Comparison of ENCODE assay signal across 8 cellular contexts in the genomic region with DNA sequence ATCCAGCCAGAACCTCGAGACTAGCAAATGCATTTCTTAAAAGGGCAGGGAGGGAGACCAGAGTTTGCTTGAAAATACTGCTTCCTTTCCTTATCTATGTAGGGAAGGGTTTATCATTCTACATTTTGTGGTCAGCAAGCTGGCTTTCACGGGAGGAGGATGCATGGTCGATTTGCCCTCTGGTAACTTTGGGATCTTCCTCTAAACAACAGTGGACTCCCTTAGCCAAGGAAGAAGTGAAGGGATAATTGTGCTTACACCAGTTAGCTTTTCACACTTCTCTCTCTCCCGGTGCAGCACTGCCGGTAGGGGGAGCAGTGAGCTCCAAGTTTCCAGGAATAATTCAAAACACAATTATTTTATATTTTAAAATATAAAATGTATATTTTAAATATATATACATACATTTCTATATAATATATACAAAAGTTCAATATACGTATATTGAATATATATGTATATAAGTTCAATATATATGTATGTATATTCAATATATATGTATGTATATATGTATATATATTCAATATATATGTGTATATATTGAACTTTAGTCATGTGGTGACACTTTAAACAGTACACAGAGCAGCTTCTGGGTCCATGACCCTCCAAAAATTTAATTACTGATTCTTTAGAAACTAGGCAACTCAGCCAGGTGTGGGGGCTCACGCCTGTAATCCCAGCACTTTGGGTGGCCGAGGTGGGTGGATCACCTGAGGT. TPM values are rescaled to one million over a fixed set of nuclear protein-coding genes. Genes with fewer than 3 reads are reported as not detected.
DNase-seq lines count a peak whose midpoint lies in the region; ATAC-seq, FAIRE-seq and TF ChIP-seq lines count a peak whose summit lies in the region.

No MANE protein-coding gene starts in this region.

- H3K9me3 Mint-ChIP-seq in T-helper 1 cell treated with Interleukin-12 subunit alpha and Interleukin-12 subunit beta and Interleukin-4 antibody, amounts not matched to agents 30 μg/mL and 1 μg/mL, for 36 hours, result no peaks in the 10 kb centered on the region

- H4K20me1 ChIP-seq in K562 (replicated peaks; ENCODE audit: control insufficient read depth, insufficient read depth, low read length), result no peaks in the 10 kb centered on the region

- DNase-seq in AG09319 (ENCODE audit: extremely low read depth, low read depth) (peak; percentile 19), H7 (peak; percentile 53), K562 (ENCODE audit: extremely low read depth in 1 of 4, low spot score in 3 of 4) (peak; percentile 54 to 71 (median 56)), hepatic stellate cell (ENCODE audit: low spot score) (peak; percentile 56), prostate gland (ENCODE audit: low spot score) (peak; percentile 51)

- POLR2A ChIA-PET in K562 (lab: Yijun Ruan, JAX), result interaction anchor here (0.7 to 1.9 kb wide), 4 partner anchors 9 to 144 kb away, joined by 3 to 5 read pairs (median 3); no protein-coding TSS in a partner anchor

- H3K4me3 ChIP-seq in H7 (ENCODE audit: insufficient read depth, low read depth, low read length) (no peak overlapping the region), K562 (peak overlapping the region; percentile 41), prostate gland (peak overlapping the region; percentile 47 to 55)

- ATAC-seq in K562 (peak; percentile 67), GM19035 (IDR thresholded peaks at IDR 0.05; ENCODE audit: unreplicated experiment) (no peak), HG02840 (IDR thresholded peaks at IDR 0.05; ENCODE audit: low FRiP score, unreplicated experiment) (no peak)

- TF ChIP-seq CTCF in AG09319 (IDR thresholded peaks at IDR 0.05; ENCODE audit: low read depth, low read length) (peak; percentile 86), K562 (IDR thresholded peaks at IDR 0.05 in 2 of 3, conservative IDR thresholded peaks at IDR 0.05 in 1 of 3; ENCODE audit: insufficient read depth in 2 of 3, low read depth in 1 of 3, low read length in 3 of 3) (peak; percentile 67 to 76 (median 76)), prostate gland (IDR thresholded peaks at IDR 0.05) (peak; percentile 59 to 76 (median 65))

- H3K4me2 ChIP-seq in K562 (ENCODE audit: insufficient read depth, low read length), result peak overlapping the region; percentile 80

- no peaks in the 10 kb centered on the region for H3K9me1 ChIP-seq in K562 (ENCODE audit: control insufficient read depth, insufficient read depth, low read length)

- peak overlapping the region; percentile 64; the same call in 1 of the 3 replicates for H3K27ac ChIP-seq in K562 (ENCODE audit: extremely low read depth, low read depth, low read length)
- peak overlapping the region; percentile 90 for H3K27ac ChIP-seq in prostate gland

- H3K36me3 ChIP-seq in H7 (replicated peaks; ENCODE audit: control insufficient read depth, insufficient read depth, low read length) (peaks cover 6% of the 10 kb centered on the region), K562 (ENCODE audit: control insufficient read depth, insufficient read depth, low read length) (peaks cover 31% of the 10 kb centered on the region; the same call in 2 of the 3 replicates), prostate gland (no peaks in the 10 kb centered on the region)

- H3K9me3 ChIP-seq in K562 (replicated peaks; ENCODE audit: control insufficient read depth, insufficient read depth, low read depth, low read length) (no peaks in the 10 kb centered on the region), prostate gland (no peaks in the 10 kb centered on the region)

- H3K79me2 ChIP-seq in K562 (ENCODE audit: control insufficient read depth, insufficient read depth, low read length), result no peaks in the 10 kb centered on the region

- WGBS in K562 (ENCODE audit: insufficient coverage, low coverage, missing lambda C conversion rate), result 24% methylated on average over 8 of the region's 8 CpGs
- 31% methylated on average over 8 of the region's 8 CpGs for WGBS in prostate gland

- H3K27me3 ChIP-seq in H7 (ENCODE audit: control insufficient read depth, insufficient read depth, low read length) (no peaks in the 10 kb centered on the region), K562 (ENCODE audit: control insufficient read depth in 2 of 2, insufficient read depth in 2 of 2, low read length in 2 of 2) (no peaks in the 10 kb centered on the region), prostate gland (replicated peaks; ENCODE audit: insufficient read depth) (no peaks in the 10 kb centered on the region)

- intact Hi-C loops in K562 (cut with micrococcal nuclease) (loop anchor here (5.0 kb wide), 1 partner anchor 275 kb away; no protein-coding TSS in a partner anchor), prostate gland (cut with DNase I) (loop anchor here (2.0 to 10.0 kb wide), 2 partner anchors 43 to 273 kb away; no protein-coding TSS in a partner anchor)

- TF ChIP-seq EP300 in K562 (IDR thresholded peaks at IDR 0.05; ENCODE audit: low read length), result no peak

- peak overlapping the region; percentile 73 for H3K4me3 Mint-ChIP-seq in T-helper 1 cell treated with Interleukin-12 subunit alpha and Interleukin-12 subunit beta and Interleukin-4 antibody, amounts not matched to agents 30 μg/mL and 1 μg/mL, for 36 hours

- H3K9ac ChIP-seq in K562 (ENCODE audit: insufficient read depth in 1 of 2, low read depth in 2 of 2, low read length in 2 of 2), result no peak overlapping the region; a peak in 1 of 4 replicates

- in situ Hi-C loops in K562 (cut with MboI), result loop anchor here (10.0 kb wide), 1 partner anchor 273 kb away; no protein-coding TSS in a partner anchor

- no peaks in the 10 kb centered on the region for H3K27me3 Mint-ChIP-seq in T-helper 1 cell treated with Interleukin-12 subunit alpha and Interleukin-12 subunit beta and Interleukin-4 antibody, amounts not matched to agents 30 μg/mL and 1 μg/mL, for 36 hours (ENCODE audit: low read depth)

- H3K27ac Mint-ChIP-seq in T-helper 1 cell treated with Interleukin-12 subunit alpha and Interleukin-12 subunit beta and Interleukin-4 antibody, amounts not matched to agents 30 μg/mL and 1 μg/mL, for 36 hours, result peak overlapping the region; percentile 67

- CTCF ChIA-PET in K562 (lab: Yijun Ruan, JAX; ENCODE audit: low intra/inter-chr PET ratio), result interaction anchor here (0.9 to 1.2 kb wide), 2 partner anchors 144 to 153 kb away, joined by 3 read pairs; no protein-coding TSS in a partner anchor

- TF ChIP-seq RAD21 in K562 (CRISPR knock-in tag; conservative IDR thresholded peaks at IDR 0.05 in 1 of 2, IDR thresholded peaks at IDR 0.05 in 1 of 2), result peak; percentile 16 to 29; a peak in 1 of 4 replicates

- H3K4me1 ChIP-seq in K562 (replicated peaks in 1 of 2; ENCODE audit: control insufficient read depth in 2 of 2, insufficient read depth in 2 of 2, low read length in 2 of 2) (peaks cover 8 to 9% of the 10 kb centered on the region in 2 experiments), prostate gland (replicated peaks) (peaks cover 16% of the 10 kb centered on the region)

- peaks cover 8% of the 10 kb centered on the region for H3K4me1 Mint-ChIP-seq in T-helper 1 cell treated with Interleukin-12 subunit alpha and Interleukin-12 subunit beta and Interleukin-4 antibody, amounts not matched to agents 30 μg/mL and 1 μg/mL, for 36 hours (ENCODE audit: low read depth)

- peak overlapping the region; percentile 93 for H2AFZ ChIP-seq in K562 (ENCODE audit: low read depth, low read length)

- FAIRE-seq in K562 (lab: Jason Lieb, UNC), result peak; percentile 69

- TF ChIP-seq POLR2A in K562 (conservative IDR thresholded peaks at IDR 0.05) (no peak), prostate gland (IDR thresholded peaks at IDR 0.05) (no peak)

- no TSS peak for BruUV-seq in K562 (replicated peaks; lab: Mats Ljungman, UMichigan)

- H3K36me3 Mint-ChIP-seq in T-helper 1 cell treated with Interleukin-12 subunit alpha and Interleukin-12 subunit beta and Interleukin-4 antibody, amounts not matched to agents 30 μg/mL and 1 μg/mL, for 36 hours (ENCODE audit: low read depth), result no peaks in the 10 kb centered on the region

RNA-seq across cellular contexts. Expression of a gene that starts 4.5 kb away (rescaled TPM):
- 3.8 and 13.4 TPM in 2 replicates for total RNA-seq in H7 (2014; rRNA removed; shearing (Covaris generic))
- 4.3 and 5.0 TPM in 2 replicates for total RNA-seq in K562 (2011; cell fraction: chromatin; rRNA removed; ENCODE audit: low replicate concordance)
- 1.6 and 2.0 TPM in 2 replicates for total RNA-seq in K562 (2011; cell fraction: nucleolus; rRNA removed)
- total RNA-seq in K562 (2011; cell fraction: nucleoplasm; rRNA removed), result 3.2 TPM in 2 replicates
- total RNA-seq in K562 (2014; rRNA removed) (1.5 and 2.5 TPM in 2 replicates), K562 (2014; rRNA removed; fragmentation: Illumina TruSeq; extraction: Trizol) (0.62 and 0.77 TPM in 2 replicates), K562 (2015; rRNA removed; fragmentation: Illumina TruSeq; extraction: Trizol) (1.1 and 1.6 TPM in 2 replicates), K562 (2021) (2.5 and 2.8 TPM in 2 replicates), prostate gland (10 to 100 TPM; 52.5 to 63.3 TPM)
- polyA plus RNA-seq in K562 (2011; rRNA removed) (0.10 and 0.32 TPM in 2 replicates), K562 (2014; fragmentation: Illumina TruSeq; extraction: Trizol) (0.83 and 0.87 TPM in 2 replicates), K562 (2014; fragmentation: Nextera tagmentation; extraction: Ambion mirVana) (under 1 TPM; 0.10 to 0.18 TPM), K562 (2014; rRNA removed) (0.31 and 1.3 TPM in 2 replicates)
- polyA plus RNA-seq in K562 (2011; cell fraction: cytosol; rRNA removed), result 0.25 and 0.48 TPM in 2 replicates
- 0.49 and 0.53 TPM in 2 replicates for polyA plus RNA-seq in K562 (2011; cell fraction: nucleus; rRNA removed)
- 3.0 and 7.8 TPM in 2 replicates for polyA plus RNA-seq in K562 (2012)
- polyA minus RNA-seq in K562 (2011; rRNA and poly(A)+ RNA removed), result 0.60 and 1.6 TPM in 2 replicates
- 0.10 TPM in 1 of 2 replicates, not detected in the other for polyA minus RNA-seq in K562 (2011; cell fraction: cytosol; rRNA and poly(A)+ RNA removed)
- 1.1 TPM in 2 replicates for polyA minus RNA-seq in K562 (2011; cell fraction: nucleus; rRNA and poly(A)+ RNA removed)

RNA-seq across cellular contexts. Expression of a gene that starts 14.5 kb away (rescaled TPM):
- 116 and 127 TPM in 2 replicates for total RNA-seq in H7 (2014; rRNA removed; shearing (Covaris generic))
- total RNA-seq in K562 (2011; cell fraction: chromatin; rRNA removed; ENCODE audit: low replicate concordance), result 9.3 and 11.4 TPM in 2 replicates
- total RNA-seq in K562 (2011; cell fraction: nucleolus; rRNA removed), result 8.4 and 9.2 TPM in 2 replicates
- 9.5 and 10.8 TPM in 2 replicates for total RNA-seq in K562 (2011; cell fraction: nucleoplasm; rRNA removed)
- total RNA-seq in K562 (2014; rRNA removed) (47.0 and 67.3 TPM in 2 replicates), K562 (2014; rRNA removed; fragmentation: Illumina TruSeq; extraction: Trizol) (37.9 and 42.9 TPM in 2 replicates), K562 (2015; rRNA removed; fragmentation: Illumina TruSeq; extraction: Trizol) (41.7 and 42.2 TPM in 2 replicates), K562 (2021) (59.8 and 65.9 TPM in 2 replicates), prostate gland (10 to 100 TPM; 39.6 to 59.3 TPM)
- polyA plus RNA-seq in K562 (2011; rRNA removed) (23.9 and 26.3 TPM in 2 replicates), K562 (2014; fragmentation: Illumina TruSeq; extraction: Trizol) (48.3 and 49.4 TPM in 2 replicates), K562 (2014; fragmentation: Nextera tagmentation; extraction: Ambion mirVana) (10 to 100 TPM in 1 of 2 experiments, 1 to 10 TPM in 1; 8.4 to 11.9 TPM), K562 (2014; rRNA removed) (38.6 and 41.0 TPM in 2 replicates)
- 15.9 and 20.4 TPM in 2 replicates for polyA plus RNA-seq in K562 (2011; cell fraction: cytosol; rRNA removed)
- polyA plus RNA-seq in K562 (2011; cell fraction: nucleus; rRNA removed), result 14.2 and 16.3 TPM in 2 replicates
- 27.0 and 44.7 TPM in 2 replicates for polyA plus RNA-seq in K562 (2012)
- 11.0 and 11.6 TPM in 2 replicates for polyA minus RNA-seq in K562 (2011; rRNA and poly(A)+ RNA removed)
- polyA minus RNA-seq in K562 (2011; cell fraction: cytosol; rRNA and poly(A)+ RNA removed), result 14.7 and 15.7 TPM in 2 replicates
- 5.8 and 7.0 TPM in 2 replicates for polyA minus RNA-seq in K562 (2011; cell fraction: nucleus; rRNA and poly(A)+ RNA removed)

RNA-seq across cellular contexts. Expression of a gene that starts 18.7 kb away (rescaled TPM):
- total RNA-seq in H7 (2014; rRNA removed; shearing (Covaris generic)), result 29.6 and 40.1 TPM in 2 replicates
- 25.1 and 31.3 TPM in 2 replicates for total RNA-seq in K562 (2011; cell fraction: chromatin; rRNA removed; ENCODE audit: low replicate concordance)
- total RNA-seq in K562 (2011; cell fraction: nucleolus; rRNA removed), result 28.5 and 32.2 TPM in 2 replicates
- 27.3 and 31.1 TPM in 2 replicates for total RNA-seq in K562 (2011; cell fraction: nucleoplasm; rRNA removed)
- 56.1 and 60.4 TPM in 2 replicates for total RNA-seq in K562 (2014; rRNA removed)
- 30.9 and 43.8 TPM in 2 replicates for total RNA-seq in K562 (2014; rRNA removed; fragmentation: Illumina TruSeq; extraction: Trizol)
- total RNA-seq in K562 (2015; rRNA removed; fragmentation: Illumina TruSeq; extraction: Trizol), result 39.7 and 41.9 TPM in 2 replicates
- 37.3 and 41.9 TPM in 2 replicates for total RNA-seq in K562 (2021)
- 30.9 and 32.3 TPM in 2 replicates for polyA plus RNA-seq in K562 (2011; rRNA removed)
- polyA plus RNA-seq in K562 (2011; cell fraction: cytosol; rRNA removed), result 26.2 and 28.1 TPM in 2 replicates
- 55.9 and 59.7 TPM in 2 replicates for polyA plus RNA-seq in K562 (2011; cell fraction: nucleus; rRNA removed)
- 27.2 and 38.5 TPM in 2 replicates for polyA plus RNA-seq in K562 (2012)
- 44.6 and 50.0 TPM in 2 replicates for polyA plus RNA-seq in K562 (2014; fragmentation: Illumina TruSeq; extraction: Trizol)
- polyA plus RNA-seq in K562 (2014; fragmentation: Nextera tagmentation; extraction: Ambion mirVana), result 10 to 100 TPM in 1 of 2 experiments, 1 to 10 TPM in 1; 5.9 to 13.6 TPM
- polyA plus RNA-seq in K562 (2014; rRNA removed), result 47.4 and 50.5 TPM in 2 replicates
- polyA minus RNA-seq in K562 (2011; rRNA and poly(A)+ RNA removed), result 13.6 and 16.5 TPM in 2 replicates
- 9.6 and 14.5 TPM in 2 replicates for polyA minus RNA-seq in K562 (2011; cell fraction: cytosol; rRNA and poly(A)+ RNA removed)
- polyA minus RNA-seq in K562 (2011; cell fraction: nucleus; rRNA and poly(A)+ RNA removed), result 12.3 and 14.2 TPM in 2 replicates
- 10 to 100 TPM; 16.6 to 26.2 TPM for total RNA-seq in prostate gland

RNA-seq across cellular contexts. Expression of a gene that starts 59.6 kb away (rescaled TPM):
- 8.7 and 12.5 TPM in 2 replicates for total RNA-seq in H7 (2014; rRNA removed; shearing (Covaris generic))
- total RNA-seq in K562 (2011; cell fraction: chromatin; rRNA removed; ENCODE audit: low replicate concordance), result 15.0 and 22.7 TPM in 2 replicates
- total RNA-seq in K562 (2011; cell fraction: nucleolus; rRNA removed), result 9.2 and 12.1 TPM in 2 replicates
- total RNA-seq in K562 (2011; cell fraction: nucleoplasm; rRNA removed), result 13.3 and 15.2 TPM in 2 replicates
- total RNA-seq in K562 (2014; rRNA removed) (3.7 and 8.1 TPM in 2 replicates), K562 (2014; rRNA removed; fragmentation: Illumina TruSeq; extraction: Trizol) (2.7 and 3.0 TPM in 2 replicates), K562 (2015; rRNA removed; fragmentation: Illumina TruSeq; extraction: Trizol) (3.9 and 5.2 TPM in 2 replicates), K562 (2021) (7.0 and 9.8 TPM in 2 replicates), prostate gland (10 to 100 TPM; 18.0 to 30.1 TPM)
- polyA plus RNA-seq in K562 (2011; rRNA removed) (15.1 and 15.2 TPM in 2 replicates), K562 (2014; fragmentation: Illumina TruSeq; extraction: Trizol) (8.7 and 9.4 TPM in 2 replicates), K562 (2014; fragmentation: Nextera tagmentation; extraction: Ambion mirVana) (1 to 10 TPM; 1.4 to 2.6 TPM), K562 (2014; rRNA removed) (5.6 and 8.4 TPM in 2 replicates)
- 12.8 and 24.5 TPM in 2 replicates for polyA plus RNA-seq in K562 (2011; cell fraction: cytosol; rRNA removed)
- 27.5 and 29.4 TPM in 2 replicates for polyA plus RNA-seq in K562 (2011; cell fraction: nucleus; rRNA removed)
- polyA plus RNA-seq in K562 (2012), result 5.3 and 6.1 TPM in 2 replicates
- polyA minus RNA-seq in K562 (2011; rRNA and poly(A)+ RNA removed), result 9.4 and 12.9 TPM in 2 replicates
- 6.4 and 9.4 TPM in 2 replicates for polyA minus RNA-seq in K562 (2011; cell fraction: cytosol; rRNA and poly(A)+ RNA removed)
- polyA minus RNA-seq in K562 (2011; cell fraction: nucleus; rRNA and poly(A)+ RNA removed), result 6.3 and 7.9 TPM in 2 replicates
